ENCODE assay signal across 3 cellular contexts in the genomic region with DNA sequence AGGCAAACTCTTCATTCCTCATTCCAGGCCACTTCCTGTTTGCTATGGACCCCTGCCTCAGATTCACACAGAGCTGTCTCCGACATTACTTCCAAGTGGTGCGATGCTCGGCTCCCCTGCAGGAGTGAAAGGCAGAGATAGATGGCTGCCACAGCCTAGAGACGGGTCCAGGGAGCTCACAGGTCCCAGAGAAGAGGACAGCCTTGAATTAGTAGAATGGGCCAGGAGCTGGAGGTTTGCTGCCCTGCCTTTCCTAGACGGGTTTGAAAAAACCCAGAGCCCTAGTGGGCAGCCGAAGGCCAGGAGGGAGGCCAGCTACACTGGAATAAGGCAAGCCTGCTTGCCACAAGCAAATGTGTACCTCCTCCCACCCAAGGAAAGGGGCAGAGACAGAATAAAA.
TF ChIP-seq lines count a peak whose summit lies in the region.

No MANE protein-coding gene starts in this region.

TF ChIP-seq in SK-N-SH, 30 proteins besides CTCF, POLR2A, EP300 and RAD21:
- TF ChIP-seq, protein P1, sequence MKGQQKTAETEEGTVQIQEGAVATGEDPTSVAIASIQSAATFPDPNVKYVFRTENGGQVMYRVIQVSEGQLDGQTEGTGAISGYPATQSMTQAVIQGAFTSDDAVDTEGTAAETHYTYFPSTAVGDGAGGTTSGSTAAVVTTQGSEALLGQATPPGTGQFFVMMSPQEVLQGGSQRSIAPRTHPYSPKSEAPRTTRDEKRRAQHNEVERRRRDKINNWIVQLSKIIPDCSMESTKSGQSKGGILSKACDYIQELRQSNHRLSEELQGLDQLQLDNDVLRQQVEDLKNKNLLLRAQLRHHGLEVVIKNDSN (IDR thresholded peaks at IDR 0.05; ENCODE audit: borderline replicate concordance, low read depth): no peak
- no peak for TF ChIP-seq NFIC (IDR thresholded peaks at IDR 0.05; ENCODE audit: borderline replicate concordance)
- TF ChIP-seq MXI1 (IDR thresholded peaks at IDR 0.05; ENCODE audit: low read depth, low read length): no peak
- TF ChIP-seq POLR2AphosphoS5 (IDR thresholded peaks at IDR 0.05; ENCODE audit: low read depth, low read length): no peak
- TF ChIP-seq FOXM1 (IDR thresholded peaks at IDR 0.05; ENCODE audit: low read depth): no peak
- TF ChIP-seq, protein P2, sequence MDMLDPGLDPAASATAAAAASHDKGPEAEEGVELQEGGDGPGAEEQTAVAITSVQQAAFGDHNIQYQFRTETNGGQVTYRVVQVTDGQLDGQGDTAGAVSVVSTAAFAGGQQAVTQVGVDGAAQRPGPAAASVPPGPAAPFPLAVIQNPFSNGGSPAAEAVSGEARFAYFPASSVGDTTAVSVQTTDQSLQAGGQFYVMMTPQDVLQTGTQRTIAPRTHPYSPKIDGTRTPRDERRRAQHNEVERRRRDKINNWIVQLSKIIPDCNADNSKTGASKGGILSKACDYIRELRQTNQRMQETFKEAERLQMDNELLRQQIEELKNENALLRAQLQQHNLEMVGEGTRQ (IDR thresholded peaks at IDR 0.05; ENCODE audit: borderline replicate concordance, low read depth, low read length): no peak
- TF ChIP-seq MEF2A (IDR thresholded peaks at IDR 0.05; ENCODE audit: borderline replicate concordance, low read depth): no peak
- no peak for TF ChIP-seq TEAD4 (IDR thresholded peaks at IDR 0.05; ENCODE audit: borderline replicate concordance, insufficient read depth)
- TF ChIP-seq, protein P3, sequence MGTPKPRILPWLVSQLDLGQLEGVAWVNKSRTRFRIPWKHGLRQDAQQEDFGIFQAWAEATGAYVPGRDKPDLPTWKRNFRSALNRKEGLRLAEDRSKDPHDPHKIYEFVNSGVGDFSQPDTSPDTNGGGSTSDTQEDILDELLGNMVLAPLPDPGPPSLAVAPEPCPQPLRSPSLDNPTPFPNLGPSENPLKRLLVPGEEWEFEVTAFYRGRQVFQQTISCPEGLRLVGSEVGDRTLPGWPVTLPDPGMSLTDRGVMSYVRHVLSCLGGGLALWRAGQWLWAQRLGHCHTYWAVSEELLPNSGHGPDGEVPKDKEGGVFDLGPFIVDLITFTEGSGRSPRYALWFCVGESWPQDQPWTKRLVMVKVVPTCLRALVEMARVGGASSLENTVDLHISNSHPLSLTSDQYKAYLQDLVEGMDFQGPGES (IDR thresholded peaks at IDR 0.05; ENCODE audit: low read depth, low read length): no peak
- no peak for TF ChIP-seq YY1 (IDR thresholded peaks at IDR 0.05; ENCODE audit: low read depth)
- TF ChIP-seq GATA2 (CRISPR knock-in tag; IDR thresholded peaks at IDR 0.05): no peak
- no peak for TF ChIP-seq SMC3 (IDR thresholded peaks at IDR 0.05; ENCODE audit: low read depth, low read length)
- no peak for TF ChIP-seq ELF1 (IDR thresholded peaks at IDR 0.05)
- no peak for TF ChIP-seq EZH2phosphoT487 (IDR thresholded peaks at IDR 0.05; ENCODE audit: borderline replicate concordance, low read depth)
- TF ChIP-seq RCOR1 (IDR thresholded peaks at IDR 0.05; ENCODE audit: low read length): no peak
- no peak for TF ChIP-seq SIN3A (IDR thresholded peaks at IDR 0.05; ENCODE audit: borderline replicate concordance, low read depth, low read length)
- no peak for TF ChIP-seq TCF12 (IDR thresholded peaks at IDR 0.05)
- TF ChIP-seq GABPA (IDR thresholded peaks at IDR 0.05; ENCODE audit: low read depth): no peak

TF ChIP-seq in SK-N-SH treated with all-trans-retinoic acid at 6 μM for 48 hours, 23 proteins besides CTCF, POLR2A, EP300 and RAD21 (continued from another document and continues in another):
- TF ChIP-seq BACH2 (CRISPR knock-in tag; IDR thresholded peaks at IDR 0.05; ENCODE audit: borderline replicate concordance): no peak
- no peak for TF ChIP-seq ZNF70 (CRISPR knock-in tag; IDR thresholded peaks at IDR 0.05)
- no peak for TF ChIP-seq TCF4 (CRISPR knock-in tag; IDR thresholded peaks at IDR 0.05; ENCODE audit: borderline replicate concordance)
- TF ChIP-seq, protein P4, sequence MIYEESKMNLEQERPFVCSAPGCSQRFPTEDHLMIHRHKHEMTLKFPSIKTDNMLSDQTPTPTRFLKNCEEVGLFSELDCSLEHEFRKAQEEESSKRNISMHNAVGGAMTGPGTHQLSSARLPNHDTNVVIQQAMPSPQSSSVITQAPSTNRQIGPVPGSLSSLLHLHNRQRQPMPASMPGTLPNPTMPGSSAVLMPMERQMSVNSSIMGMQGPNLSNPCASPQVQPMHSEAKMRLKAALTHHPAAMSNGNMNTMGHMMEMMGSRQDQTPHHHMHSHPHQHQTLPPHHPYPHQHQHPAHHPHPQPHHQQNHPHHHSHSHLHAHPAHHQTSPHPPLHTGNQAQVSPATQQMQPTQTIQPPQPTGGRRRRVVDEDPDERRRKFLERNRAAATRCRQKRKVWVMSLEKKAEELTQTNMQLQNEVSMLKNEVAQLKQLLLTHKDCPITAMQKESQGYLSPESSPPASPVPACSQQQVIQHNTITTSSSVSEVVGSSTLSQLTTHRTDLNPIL (CRISPR knock-in tag; IDR thresholded peaks at IDR 0.05; ENCODE audit: low read depth): no peak
- TF ChIP-seq, protein P5, sequence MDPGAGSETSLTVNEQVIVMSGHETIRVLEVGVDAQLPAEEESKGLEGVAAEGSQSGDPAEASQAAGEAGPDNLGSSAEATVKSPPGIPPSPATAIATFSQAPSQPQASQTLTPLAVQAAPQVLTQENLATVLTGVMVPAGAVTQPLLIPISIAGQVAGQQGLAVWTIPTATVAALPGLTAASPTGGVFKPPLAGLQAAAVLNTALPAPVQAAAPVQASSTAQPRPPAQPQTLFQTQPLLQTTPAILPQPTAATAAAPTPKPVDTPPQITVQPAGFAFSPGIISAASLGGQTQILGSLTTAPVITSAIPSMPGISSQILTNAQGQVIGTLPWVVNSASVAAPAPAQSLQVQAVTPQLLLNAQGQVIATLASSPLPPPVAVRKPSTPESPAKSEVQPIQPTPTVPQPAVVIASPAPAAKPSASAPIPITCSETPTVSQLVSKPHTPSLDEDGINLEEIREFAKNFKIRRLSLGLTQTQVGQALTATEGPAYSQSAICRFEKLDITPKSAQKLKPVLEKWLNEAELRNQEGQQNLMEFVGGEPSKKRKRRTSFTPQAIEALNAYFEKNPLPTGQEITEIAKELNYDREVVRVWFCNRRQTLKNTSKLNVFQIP (CRISPR knock-in tag; IDR thresholded peaks at IDR 0.05; ENCODE audit: borderline replicate concordance, low read depth): no peak
- no peak for TF ChIP-seq ESRRG (CRISPR knock-in tag; IDR thresholded peaks at IDR 0.05)
- no peak for TF ChIP-seq ISL1 (CRISPR knock-in tag; IDR thresholded peaks at IDR 0.05)
- no peak for TF ChIP-seq ZNF8 (CRISPR knock-in tag; IDR thresholded peaks at IDR 0.05)
- TF ChIP-seq ZFP30 (CRISPR knock-in tag; IDR thresholded peaks at IDR 0.05): no peak
- TF ChIP-seq ZFP3 (CRISPR knock-in tag; IDR thresholded peaks at IDR 0.05): no peak
- TF ChIP-seq ZNF565 (CRISPR knock-in tag; conservative IDR thresholded peaks at IDR 0.05; ENCODE audit: low read depth): no peak
- TF ChIP-seq OSR1 (CRISPR knock-in tag; IDR thresholded peaks at IDR 0.05): no peak
- TF ChIP-seq, protein P6, sequence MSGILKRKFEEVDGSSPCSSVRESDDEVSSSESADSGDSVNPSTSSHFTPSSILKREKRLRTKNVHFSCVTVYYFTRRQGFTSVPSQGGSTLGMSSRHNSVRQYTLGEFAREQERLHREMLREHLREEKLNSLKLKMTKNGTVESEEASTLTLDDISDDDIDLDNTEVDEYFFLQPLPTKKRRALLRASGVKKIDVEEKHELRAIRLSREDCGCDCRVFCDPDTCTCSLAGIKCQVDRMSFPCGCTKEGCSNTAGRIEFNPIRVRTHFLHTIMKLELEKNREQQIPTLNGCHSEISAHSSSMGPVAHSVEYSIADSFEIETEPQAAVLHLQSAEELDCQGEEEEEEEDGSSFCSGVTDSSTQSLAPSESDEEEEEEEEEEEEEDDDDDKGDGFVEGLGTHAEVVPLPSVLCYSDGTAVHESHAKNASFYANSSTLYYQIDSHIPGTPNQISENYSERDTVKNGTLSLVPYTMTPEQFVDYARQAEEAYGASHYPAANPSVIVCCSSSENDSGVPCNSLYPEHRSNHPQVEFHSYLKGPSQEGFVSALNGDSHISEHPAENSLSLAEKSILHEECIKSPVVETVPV (CRISPR knock-in tag; IDR thresholded peaks at IDR 0.05): no peak
- no peak for TF ChIP-seq TOX (CRISPR knock-in tag; IDR thresholded peaks at IDR 0.05; ENCODE audit: borderline replicate concordance)

TF ChIP-seq in GM23338, 12 proteins besides CTCF, POLR2A, EP300 and RAD21 (continued from another document):
- TF ChIP-seq, protein P7, sequence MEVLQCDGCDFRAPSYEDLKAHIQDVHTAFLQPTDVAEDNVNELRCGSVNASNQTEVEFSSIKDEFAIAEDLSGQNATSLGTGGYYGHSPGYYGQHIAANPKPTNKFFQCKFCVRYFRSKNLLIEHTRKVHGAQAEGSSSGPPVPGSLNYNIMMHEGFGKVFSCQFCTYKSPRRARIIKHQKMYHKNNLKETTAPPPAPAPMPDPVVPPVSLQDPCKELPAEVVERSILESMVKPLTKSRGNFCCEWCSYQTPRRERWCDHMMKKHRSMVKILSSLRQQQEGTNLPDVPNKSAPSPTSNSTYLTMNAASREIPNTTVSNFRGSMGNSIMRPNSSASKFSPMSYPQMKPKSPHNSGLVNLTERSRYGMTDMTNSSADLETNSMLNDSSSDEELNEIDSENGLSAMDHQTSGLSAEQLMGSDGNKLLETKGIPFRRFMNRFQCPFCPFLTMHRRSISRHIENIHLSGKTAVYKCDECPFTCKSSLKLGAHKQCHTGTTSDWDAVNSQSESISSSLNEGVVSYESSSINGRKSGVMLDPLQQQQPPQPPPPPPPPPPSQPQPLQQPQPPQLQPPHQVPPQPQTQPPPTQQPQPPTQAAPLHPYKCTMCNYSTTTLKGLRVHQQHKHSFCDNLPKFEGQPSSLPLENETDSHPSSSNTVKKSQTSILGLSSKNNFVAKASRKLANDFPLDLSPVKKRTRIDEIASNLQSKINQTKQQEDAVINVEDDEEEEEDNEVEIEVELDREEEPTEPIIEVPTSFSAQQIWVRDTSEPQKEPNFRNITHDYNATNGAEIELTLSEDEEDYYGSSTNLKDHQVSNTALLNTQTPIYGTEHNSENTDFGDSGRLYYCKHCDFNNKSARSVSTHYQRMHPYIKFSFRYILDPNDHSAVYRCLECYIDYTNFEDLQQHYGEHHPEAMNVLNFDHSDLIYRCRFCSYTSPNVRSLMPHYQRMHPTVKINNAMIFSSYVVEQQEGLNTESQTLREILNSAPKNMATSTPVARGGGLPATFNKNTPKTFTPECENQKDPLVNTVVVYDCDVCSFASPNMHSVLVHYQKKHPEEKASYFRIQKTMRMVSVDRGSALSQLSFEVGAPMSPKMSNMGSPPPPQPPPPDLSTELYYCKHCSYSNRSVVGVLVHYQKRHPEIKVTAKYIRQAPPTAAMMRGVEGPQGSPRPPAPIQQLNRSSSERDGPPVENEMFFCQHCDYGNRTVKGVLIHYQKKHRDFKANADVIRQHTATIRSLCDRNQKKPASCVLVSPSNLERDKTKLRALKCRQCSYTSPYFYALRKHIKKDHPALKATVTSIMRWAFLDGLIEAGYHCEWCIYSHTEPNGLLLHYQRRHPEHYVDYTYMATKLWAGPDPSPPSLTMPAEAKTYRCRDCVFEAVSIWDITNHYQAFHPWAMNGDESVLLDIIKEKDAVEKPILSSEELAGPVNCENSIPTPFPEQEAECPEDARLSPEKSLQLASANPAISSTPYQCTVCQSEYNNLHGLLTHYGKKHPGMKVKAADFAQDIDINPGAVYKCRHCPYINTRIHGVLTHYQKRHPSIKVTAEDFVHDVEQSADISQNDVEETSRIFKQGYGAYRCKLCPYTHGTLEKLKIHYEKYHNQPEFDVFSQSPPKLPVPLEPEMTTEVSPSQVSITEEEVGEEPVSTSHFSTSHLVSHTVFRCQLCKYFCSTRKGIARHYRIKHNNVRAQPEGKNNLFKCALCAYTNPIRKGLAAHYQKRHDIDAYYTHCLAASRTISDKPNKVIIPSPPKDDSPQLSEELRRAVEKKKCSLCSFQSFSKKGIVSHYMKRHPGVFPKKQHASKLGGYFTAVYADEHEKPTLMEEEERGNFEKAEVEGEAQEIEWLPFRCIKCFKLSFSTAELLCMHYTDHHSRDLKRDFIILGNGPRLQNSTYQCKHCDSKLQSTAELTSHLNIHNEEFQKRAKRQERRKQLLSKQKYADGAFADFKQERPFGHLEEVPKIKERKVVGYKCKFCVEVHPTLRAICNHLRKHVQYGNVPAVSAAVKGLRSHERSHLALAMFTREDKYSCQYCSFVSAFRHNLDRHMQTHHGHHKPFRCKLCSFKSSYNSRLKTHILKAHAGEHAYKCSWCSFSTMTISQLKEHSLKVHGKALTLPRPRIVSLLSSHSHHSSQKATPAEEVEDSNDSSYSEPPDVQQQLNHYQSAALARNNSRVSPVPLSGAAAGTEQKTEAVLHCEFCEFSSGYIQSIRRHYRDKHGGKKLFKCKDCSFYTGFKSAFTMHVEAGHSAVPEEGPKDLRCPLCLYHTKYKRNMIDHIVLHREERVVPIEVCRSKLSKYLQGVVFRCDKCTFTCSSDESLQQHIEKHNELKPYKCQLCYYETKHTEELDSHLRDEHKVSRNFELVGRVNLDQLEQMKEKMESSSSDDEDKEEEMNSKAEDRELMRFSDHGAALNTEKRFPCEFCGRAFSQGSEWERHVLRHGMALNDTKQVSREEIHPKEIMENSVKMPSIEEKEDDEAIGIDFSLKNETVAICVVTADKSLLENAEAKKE (CRISPR knock-in tag; IDR thresholded peaks at IDR 0.05): no peak
- no peak for TF ChIP-seq ZNF114 (CRISPR knock-in tag; IDR thresholded peaks at IDR 0.05)
- TF ChIP-seq JUNB (IDR thresholded peaks at IDR 0.05; ENCODE audit: unreplicated experiment): no peak
